2 cellular contexts compared by ENCODE assay signal in the genomic region with DNA sequence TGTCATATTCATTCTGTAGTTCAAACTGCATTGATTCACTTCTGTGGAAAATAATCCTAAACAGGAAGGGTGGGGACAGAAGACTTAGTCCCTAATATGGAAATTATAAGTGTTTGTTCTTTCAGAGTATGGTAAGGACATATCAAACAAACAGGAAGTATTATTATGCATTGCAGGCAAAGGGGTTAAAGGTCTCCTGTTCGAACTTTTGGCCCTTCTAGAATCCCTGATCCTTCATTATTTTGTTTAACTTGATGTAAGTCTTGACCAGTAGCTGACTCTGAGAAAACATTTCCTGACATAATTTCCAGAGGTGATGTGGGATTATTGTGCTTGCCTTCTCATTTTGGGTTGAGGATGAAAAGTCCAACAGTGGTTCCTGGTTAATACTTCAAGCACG.
TF ChIP-seq lines count a peak whose summit lies in the region.

No MANE protein-coding gene starts in this region.

TF ChIP-seq in IMR-90, 13 proteins besides CTCF, POLR2A, EP300 and RAD21:
- TF ChIP-seq SMC3 (IDR thresholded peaks at IDR 0.05; ENCODE audit: low read depth, low read length) = no peak

TF ChIP-seq in H1, 55 proteins besides CTCF, POLR2A, EP300 and RAD21:
- TF ChIP-seq EZH2 (IDR thresholded peaks at IDR 0.05; ENCODE audit: low read depth, low read length, severe bottlenecking) = no peak
- no peak for TF ChIP-seq SP1 (IDR thresholded peaks at IDR 0.05; ENCODE audit: low read depth, low read length)
- no peak for TF ChIP-seq SUZ12 (IDR thresholded peaks at IDR 0.05; ENCODE audit: low read length)
- TF ChIP-seq SP4 (IDR thresholded peaks at IDR 0.05; ENCODE audit: low read length) = no peak
- TF ChIP-seq SRF (IDR thresholded peaks at IDR 0.05; ENCODE audit: low read depth, low read length) = no peak
- TF ChIP-seq RXRA (IDR thresholded peaks at IDR 0.05; ENCODE audit: insufficient read depth, low read depth, low read length) = no peak
- no peak for TF ChIP-seq SIX5 (IDR thresholded peaks at IDR 0.05; ENCODE audit: low read depth, low read length)
